ENCODE assay signal across 31 cellular contexts in genomic region chr17:57016066-57016763, GRCh38. TPM values are rescaled to one million over a fixed set of nuclear protein-coding genes. Genes with fewer than 3 reads are reported as not detected.
DNase-seq lines count a peak whose midpoint lies in the region; FAIRE-seq and TF ChIP-seq lines count a peak whose summit lies in the region.
"Had no signal": no experiment of that assay in that cellular context is flagged by ENCODE, and none has a peak within 500 bp of the region (broad histone marks: within the 10 kb centered on the region; RNA-seq: fewer than 3 reads in every experiment).

No MANE protein-coding gene starts in this region.

- no peak for TF ChIP-seq POLR2A in H1 (IDR thresholded peaks at IDR 0.05; ENCODE audit: control extremely low read depth in 1 of 2, low read depth in 2 of 2, low read length in 2 of 2)

- H2AK5ac ChIP-seq in H1 (ENCODE audit: low read depth, low read length) = peak overlapping the region; percentile 54; the same call in 1 of the 2 replicates

- H4K8ac ChIP-seq in H1 (ENCODE audit: extremely low read depth, insufficient read depth, low read length) = no peak overlapping the region

- H3K27me3 ChIP-seq in HUES64 (ENCODE audit: insufficient read depth, low read length) (no peaks in the 10 kb centered on the region), H1 (replicated peaks in 1 of 4; ENCODE audit: control insufficient read depth in 3 of 4, extremely low read depth in 1 of 4, insufficient read depth in 3 of 4, low read length in 3 of 4) (0 out of 7 replicates have a peak, but pooled peaks cover 0 to 4% (median 0%) of the 10 kb centered on the region in 4 experiments), smooth muscle cell (ENCODE audit: low read depth) (no peaks in the 10 kb centered on the region)
- H3K27me3 ChIP-seq: colonic mucosa, ovary, Peyer's patch, upper lobe of left lung had no signal

- H3K9me3 ChIP-seq in HUES64 (ENCODE audit: insufficient read depth, low read depth, low read length) = no peaks in the 10 kb centered on the region
- H3K9me3 ChIP-seq in H1 (ENCODE audit: insufficient read depth in 2 of 2, low read depth in 1 of 2, low read length in 1 of 2) = no peaks in the 10 kb centered on the region
- H3K9me3 ChIP-seq in smooth muscle cell (replicated peaks; ENCODE audit: low read depth) = no peaks in the 10 kb centered on the region
- H3K9me3 ChIP-seq: colonic mucosa, ovary, Peyer's patch, upper lobe of left lung had no signal

- H3K18ac ChIP-seq in H1 (ENCODE audit: extremely low read depth, low read length) = peak overlapping the region; percentile 98

- no peaks in the 10 kb centered on the region for H3K79me1 ChIP-seq in H1 (ENCODE audit: low read depth, low read length)

- H3K4me1 ChIP-seq in HUES64 (ENCODE audit: insufficient read depth, low read length) = peaks cover 29% of the 10 kb centered on the region
- H3K4me1 ChIP-seq in H1 (replicated peaks in 1 of 4; ENCODE audit: control insufficient read depth in 3 of 4, insufficient read depth in 4 of 4, low read length in 3 of 4) = peaks cover 10 to 22% (median 19%) of the 10 kb centered on the region in 4 experiments
- no peaks in the 10 kb centered on the region for H3K4me1 ChIP-seq in smooth muscle cell (ENCODE audit: low read depth)
- H3K4me1 ChIP-seq: colonic mucosa, upper lobe of left lung had no signal

- peak overlapping the region; percentile 94; the same call in 1 of the 2 replicates for H2BK5ac ChIP-seq in H1 (ENCODE audit: low read depth, low read length)

- H3K4me2 ChIP-seq in H1 (ENCODE audit: insufficient read depth in 1 of 2, low read depth in 2 of 2, low read length in 2 of 2) (peak overlapping the region; percentile 30 to 36; a peak in 3 of 4 replicates), smooth muscle cell (no peak overlapping the region)
- H3K4me2 ChIP-seq: KMS-11 had no signal

- peaks cover 15% of the 10 kb centered on the region for H3K27me3 Mint-ChIP-seq in activated CD4-positive, alpha-beta T cell treated with anti-CD3 and anti-CD28 coated beads, Interleukin-2, amount 10 ng/mL, durations not matched to agents 7 days and 5 days
- H3K27me3 Mint-ChIP-seq in activated T-cell treated with anti-CD3 and anti-CD28 coated beads, Interleukin-2, amount 50 U/mL, for 24 hours = peaks cover 14% of the 10 kb centered on the region

- no peak overlapping the region for H3K14ac ChIP-seq in H1 (ENCODE audit: insufficient read length)

- no peaks in the 10 kb centered on the region for H3K36me3 Mint-ChIP-seq in activated CD4-positive, alpha-beta T cell treated with anti-CD3 and anti-CD28 coated beads, Interleukin-2, amount 10 ng/mL, durations not matched to agents 7 days and 5 days (ENCODE audit: low read depth)
- no peaks in the 10 kb centered on the region for H3K36me3 Mint-ChIP-seq in activated T-cell treated with anti-CD3 and anti-CD28 coated beads, Interleukin-2, amount 50 U/mL, for 24 hours (ENCODE audit: low read depth)
- H3K36me3 Mint-ChIP-seq: activated naive CD4-positive, alpha-beta T cell treated with anti-CD3 and anti-CD28 coated beads, Interleukin-2, amount 50 U/mL, for 72 hours; CD4-positive, CD25-positive, alpha-beta regulatory T cell; immature natural killer cell had no signal

- TF ChIP-seq CTCF in C4-2B (conservative IDR thresholded peaks at IDR 0.05) (no peak), H1 (IDR thresholded peaks at IDR 0.05; ENCODE audit: control extremely low read depth in 1 of 3, insufficient read depth in 1 of 3, low read depth in 1 of 3, low read length in 3 of 3) (no peak), smooth muscle cell (IDR thresholded peaks at IDR 0.05; ENCODE audit: borderline replicate concordance, insufficient read depth, poor library complexity, severe bottlenecking) (no peak)

- no peak overlapping the region for H3K9ac ChIP-seq in HUES64 (ENCODE audit: low read depth, low read length)
- H3K9ac ChIP-seq in H1 (replicated peaks in 1 of 4; ENCODE audit: extremely low read depth in 1 of 4, low read depth in 3 of 4, low read length in 3 of 4) = no peak overlapping the region
- H3K9ac ChIP-seq in smooth muscle cell (ENCODE audit: low read depth) = no peak overlapping the region
- H3K9ac ChIP-seq: GM23248, KMS-11 had no signal

- H2BK20ac ChIP-seq in H1 (ENCODE audit: low read length) = peak overlapping the region; percentile 100

- H3K4me3 ChIP-seq in HUES64 (ENCODE audit: low read length) (no peak overlapping the region), H1 (ENCODE audit: extremely low read depth in 1 of 4, insufficient read depth in 2 of 4, low read depth in 3 of 4, low read length in 4 of 4) (no peak overlapping the region), smooth muscle cell (no peak overlapping the region)
- H3K4me3 ChIP-seq: colonic mucosa, GM23248, ovary, Peyer's patch, upper lobe of left lung had no signal

- H3F3A ChIP-seq in smooth muscle cell (ENCODE audit: low read depth) = no peaks in the 10 kb centered on the region

- H2AFZ ChIP-seq in H1 (ENCODE audit: low read length) (no peak overlapping the region), smooth muscle cell (ENCODE audit: low read depth) (no peak overlapping the region)
- H2AFZ ChIP-seq: GM23248 had no signal

- peak overlapping the region; percentile 100 for H3K4ac ChIP-seq in H1 (replicated peaks; ENCODE audit: insufficient read length, low read depth, low read length)

- H4K91ac ChIP-seq in H1 (replicated peaks; ENCODE audit: insufficient read length, low read length) = peak overlapping the region; percentile 99

- no peak overlapping the region for H2BK15ac ChIP-seq in H1 (ENCODE audit: low read length)

- peak overlapping the region; percentile 45; the same call in 1 of the 2 replicates for H2BK12ac ChIP-seq in H1 (ENCODE audit: low read depth, low read length)

- WGBS in HUES64 = 56% methylated on average over 6 of the region's 6 CpGs
- WGBS in H1 (ENCODE audit: extremely low coverage in 1 of 2, insufficient coverage in 1 of 2, insufficient read length in 1 of 2, insufficient replicate concordance in 2 of 2, low coverage in 1 of 2, low lambda C conversion rate in 2 of 2, missing lambda C conversion rate in 1 of 2), 2 experiments = 63% methylated on average over 6 of the region's 6 CpGs; no CpG with 5 or more reads in 1 of the 2 experiments
- 82% methylated on average over 6 of the region's 6 CpGs for WGBS in smooth muscle cell (ENCODE audit: low lambda C conversion rate)

- TF ChIP-seq EP300 in H1 (IDR thresholded peaks at IDR 0.05; ENCODE audit: borderline replicate concordance in 1 of 2, low read depth in 2 of 2, low read length in 2 of 2) = no peak

- DNase-seq in H1 (ENCODE audit: low read depth in 1 of 2, low spot score in 2 of 2) (peak in 1 of 2 experiments; percentile 10), myocyte (ENCODE audit: low read depth) (peak; percentile 84), DMS 273 treated with DMSO at 0.1 percent for 48 hours (lab: John Stamatoyannopoulos, UW) (no peak), smooth muscle cell (lab: John Stamatoyannopoulos, UW; ENCODE audit: unreplicated experiment) (no peak)
- DNase-seq in activated CD4-positive, alpha-beta T cell treated with anti-CD3 and anti-CD28 coated beads, Interleukin-2, amount 10 ng/mL, durations not matched to agents 7 days and 5 days = no peak
- no peak for DNase-seq in activated T-cell treated with anti-CD3 and anti-CD28 coated beads, Interleukin-2, amount 50 U/mL, for 24 hours
- DNase-seq: activated CD4-positive, alpha-beta T cell treated with anti-CD3 and anti-CD28 coated beads, Interleukin-2, amount 10 ng/mL, durations not matched to agents 24 days and 14 days; activated effector memory CD4-positive, alpha-beta T cell treated with Interleukin-2 at 50 U/mL for 16 hours; amygdala; CD4-positive, CD25-positive, alpha-beta regulatory T cell; colonic mucosa; DND-41; foreskin melanocyte; GM23248; immature natural killer cell; left colon; MM.1S; NCI-H1930; nephron progenitor cell; ovary; Peyer's patch; SHP77 treated with DMSO at 0.1 percent for 48 hours; stimulated activated naive CD4-positive, alpha-beta T cell; T-helper 9 cell; upper lobe of left lung; WERI-Rb-1 had no signal

- H3K23me2 ChIP-seq in H1 (ENCODE audit: low read depth, low read length) = no peaks in the 10 kb centered on the region

- no peaks in the 10 kb centered on the region for H3K4me1 Mint-ChIP-seq in activated CD4-positive, alpha-beta T cell treated with anti-CD3 and anti-CD28 coated beads, Interleukin-2, amount 10 ng/mL, durations not matched to agents 7 days and 5 days
- no peaks in the 10 kb centered on the region for H3K4me1 Mint-ChIP-seq in activated T-cell treated with anti-CD3 and anti-CD28 coated beads, Interleukin-2, amount 50 U/mL, for 24 hours (ENCODE audit: low read depth)
- H3K4me1 Mint-ChIP-seq: activated CD4-positive, alpha-beta T cell treated with anti-CD3 and anti-CD28 coated beads, Interleukin-2, amount 10 ng/mL, durations not matched to agents 24 days and 14 days; CD4-positive, CD25-positive, alpha-beta regulatory T cell; immature natural killer cell had no signal

- POLR2A ChIA-PET in H1 (lab: Charles Lee; ENCODE audit: partially characterized antibody) = interaction anchor here (0.6 to 1.1 kb wide), 3 partner anchors 9 to 345 kb away, joined by 3 read pairs; partner anchors contain the start of gene AKAP1
- POLR2A ChIA-PET in activated CD4-positive, alpha-beta T cell treated with anti-CD3 and anti-CD28 coated beads, Interleukin-2, amount 10 ng/mL, durations not matched to agents 7 days and 5 days (lab: Charles Lee) = no interaction called here

- CTCF ChIA-PET in H1 (lab: Charles Lee; ENCODE audit: partially characterized antibody) = interaction anchor here (0.6 to 11.8 kb wide), 6 partner anchors 9 to 751 kb away, joined by 3 to 112 read pairs (median 4); no protein-coding TSS in a partner anchor
- CTCF ChIA-PET in activated CD4-positive, alpha-beta T cell treated with anti-CD3 and anti-CD28 coated beads, Interleukin-2, amount 10 ng/mL, durations not matched to agents 7 days and 5 days (lab: Charles Lee) = interaction anchor here (1.1 kb wide), 1 partner anchor 197 kb away, joined by 3 read pairs; no protein-coding TSS in a partner anchor

- no peak overlapping the region for H3K56ac ChIP-seq in H1 (replicated peaks; ENCODE audit: insufficient read length, low read depth, low read length)

- no peak for TF ChIP-seq RAD21 in H1 (IDR thresholded peaks at IDR 0.05 in 1 of 2, conservative IDR thresholded peaks at IDR 0.05 in 1 of 2; ENCODE audit: low read depth in 2 of 2, low read length in 2 of 2)

- peak overlapping the region; percentile 58 for H3K27ac ChIP-seq in C4-2B
- H3K27ac ChIP-seq in HUES64 (ENCODE audit: low read depth, low read length) = peak overlapping the region; percentile 46; the same call in 1 of the 2 replicates
- H3K27ac ChIP-seq in H1 (ENCODE audit: low read depth, low read length) = no peak overlapping the region
- no peak overlapping the region for H3K27ac ChIP-seq in smooth muscle cell (ENCODE audit: low read depth)
- H3K27ac ChIP-seq: colonic mucosa, GM23248, KMS-11, ovary, Peyer's patch, upper lobe of left lung, WERI-Rb-1 had no signal

- H4K20me1 ChIP-seq in H1 (replicated peaks in 1 of 2; ENCODE audit: control insufficient read depth in 1 of 2, insufficient read depth in 2 of 2, low read length in 2 of 2) (no peaks in the 10 kb centered on the region), smooth muscle cell (ENCODE audit: low read depth) (no peaks in the 10 kb centered on the region)

- peak overlapping the region; percentile 35 for H4K5ac ChIP-seq in H1 (ENCODE audit: insufficient read length, low read depth, low read length)

- no peak overlapping the region for H3K27ac Mint-ChIP-seq in activated CD4-positive, alpha-beta T cell treated with anti-CD3 and anti-CD28 coated beads, Interleukin-2, amount 10 ng/mL, durations not matched to agents 7 days and 5 days
- no peak overlapping the region for H3K27ac Mint-ChIP-seq in activated T-cell treated with anti-CD3 and anti-CD28 coated beads, Interleukin-2, amount 50 U/mL, for 24 hours
- H3K27ac Mint-ChIP-seq: activated CD4-positive, alpha-beta T cell treated with anti-CD3 and anti-CD28 coated beads, Interleukin-2, amount 10 ng/mL, durations not matched to agents 24 days and 14 days; activated naive CD4-positive, alpha-beta T cell treated with anti-CD3 and anti-CD28 coated beads, Interleukin-2, amount 50 U/mL, for 72 hours; nephron progenitor cell had no signal

- no peaks in the 10 kb centered on the region for H3K36me3 ChIP-seq in HUES64 (ENCODE audit: insufficient read depth, low read length)
- H3K36me3 ChIP-seq in H1 (ENCODE audit: control insufficient read depth in 2 of 4, insufficient read depth in 4 of 4, low read length in 3 of 4) = no peaks in the 10 kb centered on the region
- H3K36me3 ChIP-seq in smooth muscle cell (ENCODE audit: low read depth) = no peaks in the 10 kb centered on the region
- H3K36me3 ChIP-seq: colonic mucosa, ovary, Peyer's patch, upper lobe of left lung, WERI-Rb-1 had no signal

- no peak overlapping the region for H3K23ac ChIP-seq in H1 (ENCODE audit: insufficient read length)

- H3K9me3 Mint-ChIP-seq in activated CD4-positive, alpha-beta T cell treated with anti-CD3 and anti-CD28 coated beads, Interleukin-2, amount 10 ng/mL, durations not matched to agents 7 days and 5 days = no peaks in the 10 kb centered on the region
- no peaks in the 10 kb centered on the region for H3K9me3 Mint-ChIP-seq in activated T-cell treated with anti-CD3 and anti-CD28 coated beads, Interleukin-2, amount 50 U/mL, for 24 hours
- H3K9me3 Mint-ChIP-seq: activated CD4-positive, alpha-beta T cell treated with anti-CD3 and anti-CD28 coated beads, Interleukin-2, amount 10 ng/mL, durations not matched to agents 24 days and 14 days; activated naive CD4-positive, alpha-beta T cell treated with anti-CD3 and anti-CD28 coated beads, Interleukin-2, amount 50 U/mL, for 72 hours; immature natural killer cell had no signal

- peak; percentile 70 for FAIRE-seq in H1 (lab: Jason Lieb, UNC)
- FAIRE-seq: A204.1 had no signal

- no peaks in the 10 kb centered on the region for H3K79me2 ChIP-seq in H1 (ENCODE audit: control insufficient read depth in 1 of 2, insufficient read depth in 2 of 2, low read length in 2 of 2)
- no peaks in the 10 kb centered on the region for H3K79me2 ChIP-seq in smooth muscle cell (ENCODE audit: low read depth)

- peak overlapping the region; percentile 94 for H2BK120ac ChIP-seq in H1 (replicated peaks; ENCODE audit: low read depth, low read length)

- H3K4me3 Mint-ChIP-seq in activated CD4-positive, alpha-beta T cell treated with anti-CD3 and anti-CD28 coated beads, Interleukin-2, amount 10 ng/mL, durations not matched to agents 7 days and 5 days = no peak overlapping the region
- H3K4me3 Mint-ChIP-seq in activated T-cell treated with anti-CD3 and anti-CD28 coated beads, Interleukin-2, amount 50 U/mL, for 24 hours = no peak overlapping the region
- H3K4me3 Mint-ChIP-seq: activated CD4-positive, alpha-beta T cell treated with anti-CD3 and anti-CD28 coated beads, Interleukin-2, amount 10 ng/mL, durations not matched to agents 24 days and 14 days; immature natural killer cell; nephron progenitor cell had no signal

RNA-seq across cellular contexts. Expression of gene SCPEP1, which starts 38.3 kb away (rescaled TPM):
- polyA plus RNA-seq in HUES64 (2013, experiment 1 of 2) = 27.9 TPM
- 30.7 TPM for polyA plus RNA-seq in HUES64 (2013, experiment 2 of 2)
- 48.8 and 52.6 TPM in 2 replicates for total RNA-seq in H1 (2021; fragmentation: NEBNext Ultra II Directional; extraction: Animal tissue kit (Norgen Biotek cat#: 25700))
- polyA plus RNA-seq in H1 (2011; rRNA removed) = 26.8 and 30.7 TPM in 2 replicates
- 37.0 TPM for polyA plus RNA-seq in H1 (2011; cell fraction: cytosol; rRNA removed)
- 39.2 TPM for polyA plus RNA-seq in H1 (2011; cell fraction: nucleus; rRNA removed)
- polyA plus RNA-seq in H1 (2012, experiment 1 of 2) = 51.8 to 53.7 TPM (median 53.1 TPM) in 4 replicates
- 19.9 TPM for polyA plus RNA-seq in H1 (2012, experiment 2 of 2)
- polyA plus RNA-seq in H1 (2013, experiment 1 of 2) = 71.5 TPM
- 70.7 TPM for polyA plus RNA-seq in H1 (2013, experiment 2 of 2)
- polyA minus RNA-seq in H1 (2011; rRNA and poly(A)+ RNA removed) = 16.4 and 16.6 TPM in 2 replicates
- polyA minus RNA-seq in H1 (2011; cell fraction: cytosol; rRNA and poly(A)+ RNA removed) = 21.4 TPM
- 17.1 TPM for polyA minus RNA-seq in H1 (2011; cell fraction: nucleus; rRNA and poly(A)+ RNA removed)
- total RNA-seq in myocyte = 59.6 and 71.6 TPM in 2 replicates
- polyA plus RNA-seq in myocyte (2012) = 92.6 TPM
- total RNA-seq in activated CD4-positive, alpha-beta T cell treated with anti-CD3 and anti-CD28 coated beads, Interleukin-2, amount 10 ng/mL, durations not matched to agents 7 days and 5 days = 10 to 100 TPM in 1 of 2 experiments, 1 to 10 TPM in 1; 9.6 to 11.5 TPM
- 32.0 and 48.5 TPM in 2 replicates for total RNA-seq in smooth muscle cell
- polyA plus RNA-seq in smooth muscle cell = 37.0 and 42.8 TPM in 2 replicates

RNA-seq across cellular contexts. Expression of gene COIL, which starts 55.4 kb away (rescaled TPM):
- polyA plus RNA-seq in HUES64 (2013, experiment 1 of 2) = 19.0 TPM
- polyA plus RNA-seq in HUES64 (2013, experiment 2 of 2) = 20.7 TPM
- total RNA-seq in H1 (2021; fragmentation: NEBNext Ultra II Directional; extraction: Animal tissue kit (Norgen Biotek cat#: 25700)) = 21.3 and 23.6 TPM in 2 replicates
- polyA plus RNA-seq in H1 (2011; rRNA removed) = 3.1 and 5.2 TPM in 2 replicates
- polyA plus RNA-seq in H1 (2011; cell fraction: cytosol; rRNA removed) = 7.3 TPM
- 2.5 TPM for polyA plus RNA-seq in H1 (2011; cell fraction: nucleus; rRNA removed)
- 13.2 to 16.5 TPM (median 13.9 TPM) in 4 replicates for polyA plus RNA-seq in H1 (2012, experiment 1 of 2)
- 2.0 TPM for polyA plus RNA-seq in H1 (2012, experiment 2 of 2)
- 19.4 TPM for polyA plus RNA-seq in H1 (2013, experiment 1 of 2)
- 18.7 TPM for polyA plus RNA-seq in H1 (2013, experiment 2 of 2)
- 5.0 and 6.5 TPM in 2 replicates for polyA minus RNA-seq in H1 (2011; rRNA and poly(A)+ RNA removed)
- 4.5 TPM for polyA minus RNA-seq in H1 (2011; cell fraction: cytosol; rRNA and poly(A)+ RNA removed)
- 7.6 TPM for polyA minus RNA-seq in H1 (2011; cell fraction: nucleus; rRNA and poly(A)+ RNA removed)
- total RNA-seq in myocyte = 16.7 and 18.8 TPM in 2 replicates
- polyA plus RNA-seq in myocyte (2012) = 8.1 TPM
- 10 to 100 TPM; 16.9 to 19.8 TPM for total RNA-seq in activated CD4-positive, alpha-beta T cell treated with anti-CD3 and anti-CD28 coated beads, Interleukin-2, amount 10 ng/mL, durations not matched to agents 7 days and 5 days
- 29.2 and 30.3 TPM in 2 replicates for total RNA-seq in smooth muscle cell
- 15.5 and 20.3 TPM in 2 replicates for polyA plus RNA-seq in smooth muscle cell

Comparison
In these comparisons a context has a peak if more than half of its experiments do, and no peak if none do; other contexts are left out.
1. H3K27ac ChIP-seq: peak in C4-2B (single experiment) and HUES64 (single experiment); none in H1 (single experiment) and smooth muscle cell (single experiment).